ENCODE assay signal across 13 cellular contexts in genomic region chr11:109956124-109956793, GRCh38.
DNase-seq lines count a peak whose midpoint lies in the region; ATAC-seq and TF ChIP-seq lines count a peak whose summit lies in the region.
"Had no signal": no experiment of that assay in that cellular context is flagged by ENCODE, and none has a peak within 500 bp of the region (broad histone marks: within the 10 kb centered on the region; RNA-seq: fewer than 3 reads in every experiment).

No MANE protein-coding gene starts in this region.

- H3K9me3 Mint-ChIP-seq in activated T-cell treated with anti-CD3 and anti-CD28 coated beads, Interleukin-2, amount 50 U/mL, for 72 hours, result no peaks in the 10 kb centered on the region
- H3K9me3 Mint-ChIP-seq in activated T-cell treated with anti-CD3 and anti-CD28 coated beads, Interleukin-2, amount 50 U/mL, for 4 hours, result no peaks in the 10 kb centered on the region
- no peaks in the 10 kb centered on the region for H3K9me3 Mint-ChIP-seq in stimulated activated naive B cell treated with anti-CD40 and anti-IgM and Interleukin-4, amounts not matched to agents 10 μg/mL and 1 μg/mL and 100 μg/mL, for 72 hours
- H3K9me3 Mint-ChIP-seq in type B pancreatic cell, result no peaks in the 10 kb centered on the region
- H3K9me3 Mint-ChIP-seq: CD4-positive, alpha-beta T cell had no signal

- no peak overlapping the region for H3K27ac ChIP-seq in caudate nucleus (ENCODE audit: low read depth, low read length)
- H3K27ac ChIP-seq: skin epidermis had no signal

- ATAC-seq in activated T-cell treated with anti-CD3 and anti-CD28 coated beads, Interleukin-2, amount 50 U/mL, for 72 hours (replicated peaks in 1 of 2), result no peak
- no peak for ATAC-seq in activated T-cell treated with anti-CD3 and anti-CD28 coated beads, Interleukin-2, amount 50 U/mL, for 4 hours
- peak; percentile 82 for ATAC-seq in GM21737 (IDR thresholded peaks at IDR 0.05; ENCODE audit: unreplicated experiment)
- peak; percentile 72 for ATAC-seq in HG03439 (IDR thresholded peaks at IDR 0.05; ENCODE audit: unreplicated experiment)
- ATAC-seq in stimulated activated naive B cell treated with anti-CD40 and anti-IgM and Interleukin-4, amounts not matched to agents 10 μg/mL and 1 μg/mL and 100 μg/mL, for 72 hours (replicated peaks), result peak; percentile 80

- H3K4me3 Mint-ChIP-seq in activated T-cell treated with anti-CD3 and anti-CD28 coated beads, Interleukin-2, amount 50 U/mL, for 72 hours, result no peak overlapping the region
- H3K4me3 Mint-ChIP-seq in activated T-cell treated with anti-CD3 and anti-CD28 coated beads, Interleukin-2, amount 50 U/mL, for 4 hours, result no peak overlapping the region
- H3K4me3 Mint-ChIP-seq in stimulated activated naive B cell treated with anti-CD40 and anti-IgM and Interleukin-4, amounts not matched to agents 10 μg/mL and 1 μg/mL and 100 μg/mL, for 72 hours, result peak overlapping the region in 1 of 2 donors; percentile 55
- no peak overlapping the region for H3K4me3 Mint-ChIP-seq in type B pancreatic cell
- H3K4me3 Mint-ChIP-seq: CD4-positive, alpha-beta T cell had no signal

- H3K4me1 Mint-ChIP-seq in activated T-cell treated with anti-CD3 and anti-CD28 coated beads, Interleukin-2, amount 50 U/mL, for 72 hours (ENCODE audit: low read depth), result no peaks in the 10 kb centered on the region
- H3K4me1 Mint-ChIP-seq in activated T-cell treated with anti-CD3 and anti-CD28 coated beads, Interleukin-2, amount 50 U/mL, for 4 hours (ENCODE audit: low read depth), result peaks cover 3% of the 10 kb centered on the region
- peaks cover 20 to 34% of the 10 kb centered on the region in 2 donors for H3K4me1 Mint-ChIP-seq in stimulated activated naive B cell treated with anti-CD40 and anti-IgM and Interleukin-4, amounts not matched to agents 10 μg/mL and 1 μg/mL and 100 μg/mL, for 72 hours
- H3K4me1 Mint-ChIP-seq in type B pancreatic cell (ENCODE audit: unreplicated experiment), result peaks cover 6% of the 10 kb centered on the region

- peak overlapping the region; percentile 49 for H3K27ac Mint-ChIP-seq in activated T-cell treated with anti-CD3 and anti-CD28 coated beads, Interleukin-2, amount 50 U/mL, for 72 hours
- peak overlapping the region; percentile 81 for H3K27ac Mint-ChIP-seq in stimulated activated naive B cell treated with anti-CD40 and anti-IgM and Interleukin-4, amounts not matched to agents 10 μg/mL and 1 μg/mL and 100 μg/mL, for 72 hours
- no peak overlapping the region for H3K27ac Mint-ChIP-seq in type B pancreatic cell
- H3K27ac Mint-ChIP-seq: CD4-positive, alpha-beta T cell had no signal

- peaks cover 7% of the 10 kb centered on the region for H3K27me3 Mint-ChIP-seq in activated T-cell treated with anti-CD3 and anti-CD28 coated beads, Interleukin-2, amount 50 U/mL, for 72 hours (ENCODE audit: low read depth)
- peaks cover 3% of the 10 kb centered on the region for H3K27me3 Mint-ChIP-seq in activated T-cell treated with anti-CD3 and anti-CD28 coated beads, Interleukin-2, amount 50 U/mL, for 4 hours (ENCODE audit: low read depth)
- H3K27me3 Mint-ChIP-seq in stimulated activated naive B cell treated with anti-CD40 and anti-IgM and Interleukin-4, amounts not matched to agents 10 μg/mL and 1 μg/mL and 100 μg/mL, for 72 hours, result peaks cover 35 to 39% of the 10 kb centered on the region in 2 donors
- H3K27me3 Mint-ChIP-seq in type B pancreatic cell, result no peaks in the 10 kb centered on the region

- no peak for TF ChIP-seq CTCF in type B pancreatic cell (conservative IDR thresholded peaks at IDR 0.05)

- no peak for DNase-seq in activated T-cell treated with anti-CD3 and anti-CD28 coated beads, Interleukin-2, amount 50 U/mL, for 72 hours
- DNase-seq in activated T-cell treated with anti-CD3 and anti-CD28 coated beads, Interleukin-2, amount 50 U/mL, for 4 hours, result no peak
- no peak for DNase-seq in stimulated activated naive B cell treated with anti-CD40 and anti-IgM and Interleukin-4, amounts not matched to agents 10 μg/mL and 1 μg/mL and 100 μg/mL, for 72 hours
- no peak for DNase-seq in stimulated activated CD4-positive, alpha-beta T cell treated with anti-CD3 and anti-CD28 coated beads, Interleukin-15, amount 100 ng/mL, for 24 hours
- no peak for DNase-seq in type B pancreatic cell (ENCODE audit: extremely low spot score, unreplicated experiment)
- DNase-seq in caudate nucleus (lab: John Stamatoyannopoulos, UW), result no peak
- DNase-seq: CD4-positive, alpha-beta T cell; HCEC 1CT; mesenchymal stem cell; NCI-H226 had no signal

- no peaks in the 10 kb centered on the region for H3K36me3 Mint-ChIP-seq in activated T-cell treated with anti-CD3 and anti-CD28 coated beads, Interleukin-2, amount 50 U/mL, for 72 hours (ENCODE audit: insufficient read depth in 2 of 2)
- no peaks in the 10 kb centered on the region for H3K36me3 Mint-ChIP-seq in activated T-cell treated with anti-CD3 and anti-CD28 coated beads, Interleukin-2, amount 50 U/mL, for 4 hours (ENCODE audit: insufficient read depth)
- H3K36me3 Mint-ChIP-seq in stimulated activated naive B cell treated with anti-CD40 and anti-IgM and Interleukin-4, amounts not matched to agents 10 μg/mL and 1 μg/mL and 100 μg/mL, for 72 hours, result peaks cover 2 to 4% of the 10 kb centered on the region in 2 donors
- H3K36me3 Mint-ChIP-seq in type B pancreatic cell, result no peaks in the 10 kb centered on the region

Comparison
In these comparisons a context has a peak if more than half of its experiments do, and no peak if none do; other contexts are left out.
1. ATAC-seq: peak in GM21737 (single experiment), HG03439 (single experiment) and stimulated activated naive B cell treated with anti-CD40 and anti-IgM and Interleukin-4, amounts not matched to agents 10 μg/mL and 1 μg/mL and 100 μg/mL, for 72 hours (2 of 2); none in activated T-cell treated with anti-CD3 and anti-CD28 coated beads, Interleukin-2, amount 50 U/mL, for 72 hours (0 of 2) and activated T-cell treated with anti-CD3 and anti-CD28 coated beads, Interleukin-2, amount 50 U/mL, for 4 hours (0 of 2).